8 cellular contexts compared by ENCODE assay signal in the genomic region with DNA sequence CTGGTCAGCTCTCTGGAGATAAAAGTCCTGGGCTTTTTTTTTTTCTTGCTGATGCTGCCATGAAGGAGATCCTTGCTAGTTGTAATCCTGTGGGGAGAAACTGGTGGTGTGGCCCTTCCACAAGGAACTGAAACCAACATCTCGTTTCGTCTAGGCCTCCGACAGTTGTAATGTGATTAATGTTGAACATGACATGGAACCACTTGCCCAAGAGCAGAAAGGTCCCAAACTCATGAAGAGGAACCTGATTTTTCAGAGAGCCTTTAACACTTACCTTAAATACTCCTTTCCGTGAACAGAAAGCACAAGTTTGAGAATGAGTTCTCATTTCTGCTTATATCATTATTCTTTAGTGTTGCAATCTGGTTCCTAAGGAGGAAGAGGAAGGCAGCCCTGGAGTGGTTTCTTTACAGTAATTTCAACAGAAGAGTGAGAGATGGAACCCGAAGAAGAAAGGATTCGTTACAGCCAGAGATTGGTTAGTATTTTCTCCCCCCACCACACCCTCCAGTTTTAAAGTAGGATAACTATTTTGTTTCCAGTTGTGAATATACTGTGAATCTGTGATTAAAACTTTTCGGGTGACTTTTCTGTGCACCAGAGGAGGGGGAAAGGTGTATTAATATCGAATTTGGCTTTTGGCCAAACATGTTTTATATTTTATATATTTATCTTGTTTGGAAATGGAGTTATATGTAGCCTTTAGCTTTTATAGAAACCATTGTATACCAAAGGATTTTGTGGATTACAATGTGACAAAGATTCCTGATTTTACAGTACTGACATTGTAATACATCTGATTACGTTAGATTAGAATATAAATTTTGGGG. TPM values are rescaled to one million over a fixed set of nuclear protein-coding genes. Genes with fewer than 3 reads are reported as not detected.
DNase-seq lines count a peak whose midpoint lies in the region; ATAC-seq, FAIRE-seq and TF ChIP-seq lines count a peak whose summit lies in the region.

No MANE protein-coding gene starts in this region.

- ATAC-seq in HG02885 (IDR thresholded peaks at IDR 0.05; ENCODE audit: poor library complexity, unreplicated experiment): no peak

- no peaks in the 10 kb centered on the region for H3K9me3 Mint-ChIP-seq in T-helper 2 cell treated with Interferon-gamma antibody and Interleukin-4, amounts not matched to agents 5 μg/mL and 100 μg/mL, for 36 hours

- H3K27ac Mint-ChIP-seq in T-helper 2 cell treated with Interferon-gamma antibody and Interleukin-4, amounts not matched to agents 5 μg/mL and 100 μg/mL, for 36 hours: peak overlapping the region; percentile 98

- H3K36me3 Mint-ChIP-seq in T-helper 2 cell treated with Interferon-gamma antibody and Interleukin-4, amounts not matched to agents 5 μg/mL and 100 μg/mL, for 36 hours (ENCODE audit: low read depth): peaks cover 28% of the 10 kb centered on the region

- TF ChIP-seq CTCF in fibroblast of pulmonary artery (IDR thresholded peaks at IDR 0.05; ENCODE audit: low read length, missing control alignments): no peak
- TF ChIP-seq CTCF in D721Med (IDR thresholded peaks at IDR 0.05; ENCODE audit: insufficient read depth, missing control alignments): no peak

- DNase-seq in EH (ENCODE audit: low read depth) (peak; percentile 59), HT1080 (ENCODE audit: low read depth) (peak; percentile 23), fibroblast of pulmonary artery (ENCODE audit: low read depth) (peak; percentile 44), pons (ENCODE audit: low spot score) (peak; percentile 76), D721Med (ENCODE audit: insufficient read length, low spot score) (no peak), mucosa of gallbladder (ENCODE audit: low spot score) (no peak)
- peak; percentile 19 for DNase-seq in T-helper 2 cell treated with Interferon-gamma antibody and Interleukin-4, amounts not matched to agents 5 μg/mL and 100 μg/mL, for 36 hours (ENCODE audit: low spot score)

- peak overlapping the region; percentile 99 for H3K4me3 Mint-ChIP-seq in T-helper 2 cell treated with Interferon-gamma antibody and Interleukin-4, amounts not matched to agents 5 μg/mL and 100 μg/mL, for 36 hours

- FAIRE-seq in D721Med (lab: Jason Lieb, UNC): no peak

- peaks cover 18% of the 10 kb centered on the region for H3K4me1 Mint-ChIP-seq in T-helper 2 cell treated with Interferon-gamma antibody and Interleukin-4, amounts not matched to agents 5 μg/mL and 100 μg/mL, for 36 hours (ENCODE audit: low read depth)

- H3K27me3 Mint-ChIP-seq in T-helper 2 cell treated with Interferon-gamma antibody and Interleukin-4, amounts not matched to agents 5 μg/mL and 100 μg/mL, for 36 hours (ENCODE audit: low read depth): peaks cover 3% of the 10 kb centered on the region

- peak overlapping the region; percentile 97 for H3K4me3 ChIP-seq in fibroblast of pulmonary artery (replicated peaks; ENCODE audit: low read depth, low read length)

RNA-seq across cellular contexts. Expression of gene KDM2A, which starts 2.0 kb away (rescaled TPM):
- total RNA-seq in HT1080 (2014; rRNA removed; shearing (Covaris generic)): 18.9 and 25.6 TPM in 2 replicates
- polyA plus RNA-seq in HT1080 (2015; cell fraction: cytosol; rRNA removed): 23.0 and 24.5 TPM in 2 replicates
- polyA plus RNA-seq in HT1080 (2015; cell fraction: nucleus; rRNA removed): 58.3 and 65.3 TPM in 2 replicates
- total RNA-seq in mucosa of gallbladder: 76.9 TPM

Comparison
In these comparisons a context has a peak if more than half of its experiments do, and no peak if none do; other contexts are left out.
1. DNase-seq: peak in EH (single experiment), HT1080 (single experiment), T-helper 2 cell treated with Interferon-gamma antibody and Interleukin-4, amounts not matched to agents 5 μg/mL and 100 μg/mL, for 36 hours (single experiment), fibroblast of pulmonary artery (single experiment) and pons (single experiment); none in D721Med (single experiment) and mucosa of gallbladder (single experiment).